In genomic region chrX:68416592-68416991, GRCh38 we compare ENCODE assay signal across 23 cellular contexts. TPM values are rescaled to one million over a fixed set of nuclear protein-coding genes. Genes with fewer than 3 reads are reported as not detected.
DNase-seq lines count a peak whose midpoint lies in the region; ATAC-seq and TF ChIP-seq lines count a peak whose summit lies in the region.
"Had no signal": no experiment of that assay in that cellular context is flagged by ENCODE, and none has a peak within 500 bp of the region (broad histone marks: within the 10 kb centered on the region; RNA-seq: fewer than 3 reads in every experiment).

No MANE protein-coding gene starts in this region.

- no peak overlapping the region for H3K9ac ChIP-seq in PC-3 (ENCODE audit: low read length)

- peak overlapping the region; percentile 70 for H3K27ac ChIP-seq in PC-3 (ENCODE audit: low read length)
- no peak overlapping the region for H3K27ac ChIP-seq in lung (ENCODE audit: low read depth in 1 of 2, low read length in 1 of 2)
- H3K27ac ChIP-seq: right lobe of liver, SK-N-MC, tibial artery had no signal

- POLR2A ChIA-PET in PC-3 (lab: Charles Lee; ENCODE audit: unreplicated experiment): no interaction called here

- peaks cover 37% of the 10 kb centered on the region for H3K4me1 ChIP-seq in PC-3 (ENCODE audit: insufficient read depth, low read length)
- peaks cover 2 to 16% of the 10 kb centered on the region in 2 donors for H3K4me1 ChIP-seq in lung (ENCODE audit: control insufficient read depth in 2 of 2, insufficient read depth in 2 of 2, low read length in 2 of 2)
- H3K4me1 ChIP-seq: right lobe of liver had no signal

- CTCF ChIA-PET in PC-3 (lab: Charles Lee): no interaction called here

- no peaks in the 10 kb centered on the region for H4K20me1 ChIP-seq in PC-3 (ENCODE audit: low read length)

- H3F3A ChIP-seq in PC-3 (ENCODE audit: low read length, unreplicated experiment): no peaks in the 10 kb centered on the region

- WGBS in lung, 2 donors: 38 to 52% methylated on average over 3 of the region's 3 CpGs

- BruUV-seq in PC-3 (replicated peaks; lab: Mats Ljungman, UMichigan): no TSS peak

- H3K79me2 ChIP-seq in PC-3 (ENCODE audit: low read length): no peaks in the 10 kb centered on the region

- H3K9me3 ChIP-seq in PC-3 (ENCODE audit: low read length) (no peaks in the 10 kb centered on the region), lung (ENCODE audit: control insufficient read depth in 2 of 2, insufficient read depth in 1 of 2, low read length in 1 of 2) (no peaks in the 10 kb centered on the region)
- H3K9me3 ChIP-seq: gastrocnemius medialis, right lobe of liver, tibial artery had no signal

- no peaks in the 10 kb centered on the region for H3K9me2 ChIP-seq in PC-3 (replicated peaks; ENCODE audit: low read length)

- peak overlapping the region; percentile 58 for H3K4me2 ChIP-seq in PC-3 (ENCODE audit: low read length)

- H3K27me3 ChIP-seq in PC-3 (ENCODE audit: low read length) (no peaks in the 10 kb centered on the region), lung (ENCODE audit: control insufficient read depth, insufficient read depth) (no peaks in the 10 kb centered on the region)
- H3K27me3 ChIP-seq: gastrocnemius medialis, right lobe of liver, tibial artery had no signal

- H3K36me3 ChIP-seq in PC-3 (ENCODE audit: low read depth, low read length) (no peaks in the 10 kb centered on the region), lung (ENCODE audit: control insufficient read depth in 2 of 2, insufficient read depth in 2 of 2, low read length in 2 of 2) (no peaks in the 10 kb centered on the region)
- H3K36me3 ChIP-seq: gastrocnemius medialis, right lobe of liver, tibial artery had no signal

- intact Hi-C loops in PC-3 (cut with micrococcal nuclease): no loop called here
- intact Hi-C loops in left cardiac atrium (cut with DNase I): no loop called here

- peak; percentile 67 for DNase-seq in ELR (ENCODE audit: low read depth)
- DNase-seq in PC-3: peak; percentile 88
- DNase-seq in choroid plexus epithelial cell (ENCODE audit: low read depth): peak; percentile 20
- no peak for DNase-seq in lung (ENCODE audit: low spot score)
- DNase-seq in NCI-H524 (lab: John Stamatoyannopoulos, UW): no peak
- no peak for DNase-seq in GM19240 (ENCODE audit: insufficient read length, low spot score)
- DNase-seq in left cardiac atrium: no peak
- DNase-seq: CD4-positive, alpha-beta T cell; DMS53; endodermal cell; gastrocnemius medialis; GOT3; left ventricle myocardium superior; NCI-H2081 treated with DMSO at 0.1 percent for 48 hours; NCI-H748 treated with DMSO at 0.1 percent for 48 hours; OCI-M1; right lobe of liver; stimulated activated naive CD4-positive, alpha-beta T cell; T1000; tibial artery had no signal

- no peak overlapping the region for H3K4me3 ChIP-seq in PC-3 (ENCODE audit: low read length)
- no peak overlapping the region for H3K4me3 ChIP-seq in choroid plexus epithelial cell (ENCODE audit: low read depth, low read length)
- H3K4me3 ChIP-seq in lung: no peak overlapping the region
- H3K4me3 ChIP-seq: gastrocnemius medialis, K562, right lobe of liver, SK-N-MC, tibial artery had no signal

- no peak overlapping the region for H2AFZ ChIP-seq in PC-3 (ENCODE audit: low read length)

- no peak for TF ChIP-seq CTCF in PC-3 (conservative IDR thresholded peaks at IDR 0.05; ENCODE audit: low read depth, low read length)
- TF ChIP-seq CTCF in choroid plexus epithelial cell (conservative IDR thresholded peaks at IDR 0.05; ENCODE audit: low read depth, low read length): no peak
- no peak for TF ChIP-seq CTCF in lung (IDR thresholded peaks at IDR 0.05; ENCODE audit: control extremely low read depth, extremely low read depth)

- peak; percentile 84 for ATAC-seq in PC-3
- peak; percentile 45 for ATAC-seq in lung (ENCODE audit: insufficient read depth, low FRiP score)
- no peak for ATAC-seq in GM18867 (IDR thresholded peaks at IDR 0.05; ENCODE audit: unreplicated experiment)
- no peak for ATAC-seq in left cardiac atrium
- ATAC-seq: K562, left ventricle myocardium superior, right lobe of liver had no signal

RNA-seq across cellular contexts. Expression of gene OPHN1, which starts 16.7 kb away (rescaled TPM):
- total RNA-seq in PC-3 (2014; rRNA removed) (6.0 and 8.6 TPM in 2 replicates), lung (10 to 100 TPM; 11.3 to 22.0 TPM), left cardiac atrium (1 to 10 TPM; 3.1 to 5.7 TPM)
- 1 to 10 TPM; 1.1 to 2.3 TPM for polyA plus RNA-seq in lung
- total RNA-seq: CD4-positive, alpha-beta T cell had no signal

Comparison
In these comparisons a context has a peak if more than half of its experiments do, and no peak if none do; other contexts are left out.
1. DNase-seq: peak in ELR (single experiment), PC-3 (single experiment) and choroid plexus epithelial cell (single experiment); none in lung (single experiment), NCI-H524 (0 of 2), GM19240 (single experiment) and left cardiac atrium (single experiment).
2. ATAC-seq: peak in PC-3 (single experiment) and lung (single experiment); none in GM18867 (single experiment) and left cardiac atrium (0 of 2).